Comparison of ENCODE assay signal across 17 cellular contexts in genomic region chr6:75788894-75789293, GRCh38. TPM values are rescaled to one million over a fixed set of nuclear protein-coding genes. Genes with fewer than 3 reads are reported as not detected.
DNase-seq lines count a peak whose midpoint lies in the region; ATAC-seq, FAIRE-seq and TF ChIP-seq lines count a peak whose summit lies in the region.
"Had no signal": no experiment of that assay in that cellular context is flagged by ENCODE, and none has a peak within 500 bp of the region (broad histone marks: within the 10 kb centered on the region; RNA-seq: fewer than 3 reads in every experiment).

No MANE protein-coding gene starts in this region.

- H3K9me3 ChIP-seq in osteoblast (ENCODE audit: low read depth, low read length) = no peaks in the 10 kb centered on the region
- H3K9me3 ChIP-seq: BLaER1 treated with 17β-estradiol and CSF1 and Interleukin-3, amounts not matched to agents 10 nM and 100 nM; HAP-1 had no signal

- no peaks in the 10 kb centered on the region for H3K27me3 ChIP-seq in osteoblast (ENCODE audit: insufficient read depth, low read length)
- H3K27me3 ChIP-seq: BLaER1 treated with 17β-estradiol and CSF1 and Interleukin-3, amounts not matched to agents 10 nM and 100 nM had no signal

- no peaks in the 10 kb centered on the region for H4K20me1 ChIP-seq in osteoblast (ENCODE audit: insufficient read depth, low read length)
- H4K20me1 ChIP-seq: BLaER1 treated with 17β-estradiol and CSF1 and Interleukin-3, amounts not matched to agents 10 nM and 100 nM had no signal

- H2AFZ ChIP-seq in osteoblast (ENCODE audit: low read length) = no peak overlapping the region

- no peak overlapping the region for H3K27ac ChIP-seq in osteoblast (ENCODE audit: low read depth, low read length)
- H3K27ac ChIP-seq: BLaER1 treated with 17β-estradiol and CSF1 and Interleukin-3, amounts not matched to agents 10 nM and 100 nM had no signal

- ATAC-seq in GM18511 (IDR thresholded peaks at IDR 0.05; ENCODE audit: unreplicated experiment) (peak; percentile 68), HG03442 (IDR thresholded peaks at IDR 0.05; ENCODE audit: unreplicated experiment) (peak; percentile 45), HG02759 (IDR thresholded peaks at IDR 0.05; ENCODE audit: unreplicated experiment) (no peak), HG03280 (IDR thresholded peaks at IDR 0.05; ENCODE audit: unreplicated experiment) (no peak)

- no peak overlapping the region for H3K4me3 ChIP-seq in osteoblast (ENCODE audit: insufficient read depth, low read length)
- H3K4me3 ChIP-seq: BLaER1 treated with 17β-estradiol and CSF1 and Interleukin-3, amounts not matched to agents 10 nM and 100 nM; HAP-1 had no signal

- H3K79me2 ChIP-seq in osteoblast (ENCODE audit: insufficient read depth, low read length) = peaks cover 12% of the 10 kb centered on the region

- FAIRE-seq in GM19239 (lab: Jason Lieb, UNC) = peak; percentile 86
- FAIRE-seq: H1 had no signal

- no peak for DNase-seq in GM19239 (ENCODE audit: insufficient read length, low spot score)
- DNase-seq in osteoblast (ENCODE audit: insufficient read length, low spot score, missing footprints) = peak; percentile 35
- no peak for DNase-seq in NCI-H748 (lab: John Stamatoyannopoulos, UW; ENCODE audit: unreplicated experiment)
- DNase-seq: ACHN; CD4-positive, CD25-positive, alpha-beta regulatory T cell; DMS53; GF-D8; IMR-90; Kasumi-1; KBM-7 had no signal

- no peak for TF ChIP-seq CTCF in osteoblast (IDR thresholded peaks at IDR 0.05; ENCODE audit: extremely low read depth, low read depth, low read length)

- H3K4me2 ChIP-seq in osteoblast (ENCODE audit: insufficient read depth, low read length) = no peak overlapping the region
- H3K4me2 ChIP-seq: BLaER1 treated with 17β-estradiol and CSF1 and Interleukin-3, amounts not matched to agents 10 nM and 100 nM had no signal

- H3K36me3 ChIP-seq in osteoblast (ENCODE audit: insufficient read depth, low read length) = no peaks in the 10 kb centered on the region
- H3K36me3 ChIP-seq: BLaER1 treated with 17β-estradiol and CSF1 and Interleukin-3, amounts not matched to agents 10 nM and 100 nM; HAP-1 had no signal

- H3K4me1 ChIP-seq in osteoblast (ENCODE audit: insufficient read depth, low read length) = peaks cover 6% of the 10 kb centered on the region

RNA-seq across cellular contexts. Expression of gene MYO6, which starts 39.9 kb away (rescaled TPM):
- total RNA-seq in osteoblast = 15.2 and 16.8 TPM in 2 replicates

Comparison
In these comparisons a context has a peak if more than half of its experiments do, and no peak if none do; other contexts are left out.
1. ATAC-seq: peak in GM18511 (single experiment) and HG03442 (single experiment); none in HG02759 (single experiment) and HG03280 (single experiment).